14 cellular contexts compared by ENCODE assay signal in the genomic region with DNA sequence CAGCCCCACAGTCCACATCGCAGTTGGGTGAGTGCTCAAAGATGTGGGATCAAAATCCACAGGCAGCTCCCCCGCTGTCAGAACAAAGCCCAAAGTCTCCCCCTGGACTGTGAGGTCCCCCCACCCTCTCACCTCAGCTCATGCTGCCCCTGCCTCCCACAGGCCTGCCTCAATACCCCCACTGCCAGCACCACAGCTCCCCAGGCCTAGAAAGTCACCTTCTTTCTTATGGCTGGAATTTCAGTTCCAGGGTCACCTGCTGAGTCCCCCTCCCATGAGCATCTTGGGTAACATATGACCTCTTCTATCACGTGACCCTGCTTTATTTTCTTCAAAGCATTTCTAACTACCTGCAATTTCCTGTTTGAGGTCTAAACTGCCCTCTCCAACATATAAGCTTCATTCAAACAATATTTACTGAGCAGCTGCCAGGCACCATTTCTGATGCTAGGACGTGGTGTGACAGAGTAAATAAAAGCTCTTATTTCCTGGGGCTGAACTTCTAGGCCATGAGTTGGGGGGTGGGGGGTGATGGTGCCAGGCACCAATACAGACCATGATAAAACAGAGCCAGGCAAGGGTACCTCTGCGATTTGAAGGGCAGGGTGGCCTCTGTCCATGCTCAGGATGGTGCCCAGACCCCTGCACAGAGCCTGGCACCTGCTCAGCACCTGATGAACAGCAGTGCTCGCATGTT. TPM values are rescaled to one million over a fixed set of nuclear protein-coding genes. Genes with fewer than 3 reads are reported as not detected.
DNase-seq lines count a peak whose midpoint lies in the region; ATAC-seq, FAIRE-seq and TF ChIP-seq lines count a peak whose summit lies in the region.
"Had no signal": no experiment of that assay in that cellular context is flagged by ENCODE, and none has a peak within 500 bp of the region (broad histone marks: within the 10 kb centered on the region; RNA-seq: fewer than 3 reads in every experiment).

No MANE protein-coding gene starts in this region.

- no peak for TF ChIP-seq RAD21 in GM12878 (IDR thresholded peaks at IDR 0.05; ENCODE audit: insufficient read depth, low read depth, low read length)

- no peak overlapping the region for H3K27ac ChIP-seq in GM12878 (ENCODE audit: control insufficient read depth, insufficient read depth)
- no peak overlapping the region for H3K27ac ChIP-seq in naive thymus-derived CD4-positive, alpha-beta T cell (ENCODE audit: low read depth, low read length)
- H3K27ac ChIP-seq: brain microvascular endothelial cell had no signal

- 87% methylated on average over 6 of the region's 6 CpGs for WGBS in GM12878 (ENCODE audit: insufficient coverage, insufficient replicate concordance, low lambda C conversion rate, missing lambda C conversion rate)

- H3K4me2 ChIP-seq in GM12878 (ENCODE audit: control insufficient read depth, insufficient read depth), result no peak overlapping the region

- no peak for ATAC-seq in stimulated activated naive CD8-positive, alpha-beta T cell treated with anti-CD3 and anti-CD28 coated beads, Interleukin-15, amount 100 ng/mL, for 72 hours
- ATAC-seq in stimulated activated naive CD8-positive, alpha-beta T cell treated with anti-CD3 and anti-CD28 coated beads, Interleukin-15, Interleukin-2, amounts not matched to agents 100 U/mL and 50 U/mL, for 24 hours, result no peak
- ATAC-seq in GM12878 (no peak), GM18868 (IDR thresholded peaks at IDR 0.05; ENCODE audit: unreplicated experiment) (no peak)
- ATAC-seq in naive thymus-derived CD4-positive, alpha-beta T cell, result no peak

- no peak for DNase-seq in stimulated activated naive CD8-positive, alpha-beta T cell treated with anti-CD3 and anti-CD28 coated beads, Interleukin-15, amount 100 ng/mL, for 72 hours
- DNase-seq in stimulated activated naive CD8-positive, alpha-beta T cell treated with anti-CD3 and anti-CD28 coated beads, Interleukin-15, Interleukin-2, amounts not matched to agents 100 U/mL and 50 U/mL, for 24 hours, result no peak
- peak; percentile 93 for DNase-seq in NCI-H2107 treated with DMSO at 0.1 percent for 48 hours (lab: John Stamatoyannopoulos, UW; ENCODE audit: unreplicated experiment)
- DNase-seq in GM12878 (ENCODE audit: low read depth, low spot score), result no peak
- no peak for DNase-seq in naive thymus-derived CD4-positive, alpha-beta T cell
- DNase-seq in MV-4-11 (lab: John Stamatoyannopoulos, UW), result no peak
- no peak for DNase-seq in AG08395 (ENCODE audit: low spot score)
- DNase-seq: brain microvascular endothelial cell, C1 segment of cervical spinal cord, NCI-H1694, RPMI8226 had no signal

- H3K4me3 Mint-ChIP-seq in stimulated activated naive CD8-positive, alpha-beta T cell treated with anti-CD3 and anti-CD28 coated beads, Interleukin-15, amount 100 ng/mL, for 72 hours, result no peak overlapping the region
- H3K4me3 Mint-ChIP-seq in naive thymus-derived CD4-positive, alpha-beta T cell, result no peak overlapping the region

- intact Hi-C loops in GM12878 (cut with micrococcal nuclease; ENCODE audit: unreplicated experiment), result no loop called here
- intact Hi-C loops in naive thymus-derived CD4-positive, alpha-beta T cell (cut with micrococcal nuclease), result no loop called here

- peaks cover 0 to 4% of the 10 kb centered on the region in 2 experiments; a peak in 3 of 4 replicates for H3K36me3 ChIP-seq in GM12878 (ENCODE audit: control insufficient read depth in 2 of 2, insufficient read depth in 2 of 2, low read length in 1 of 2)
- peaks cover 0 to 29% (median 0%) of the 10 kb centered on the region in 3 experiments for H3K36me3 ChIP-seq in naive thymus-derived CD4-positive, alpha-beta T cell (ENCODE audit: control insufficient read depth in 2 of 3, insufficient read depth in 3 of 3, low read length in 3 of 3)

- in situ Hi-C loops in GM12878 (cut with MboI), result no loop called here

- FAIRE-seq in GM12878 (lab: Jason Lieb, UNC), result no peak

- no peaks in the 10 kb centered on the region for H4K20me1 ChIP-seq in GM12878 (ENCODE audit: control insufficient read depth, insufficient read depth)

- no peaks in the 10 kb centered on the region for H3K27me3 ChIP-seq in GM12878 (replicated peaks in 1 of 2; ENCODE audit: control insufficient read depth in 2 of 2, insufficient read depth in 2 of 2, low read length in 1 of 2)
- no peaks in the 10 kb centered on the region for H3K27me3 ChIP-seq in naive thymus-derived CD4-positive, alpha-beta T cell (ENCODE audit: control insufficient read depth in 2 of 2, insufficient read depth in 2 of 2, low read length in 2 of 2)
- H3K27me3 ChIP-seq: brain microvascular endothelial cell had no signal

- H2AFZ ChIP-seq in GM12878 (ENCODE audit: control insufficient read depth, low read depth, low read length), result no peak overlapping the region

- SMC1A ChIA-PET in GM12878 (lab: Charles Lee; ENCODE audit: uncharacterized antibody, unreplicated experiment), result no interaction called here

- H3K79me2 ChIP-seq in GM12878 (ENCODE audit: control insufficient read depth, insufficient read depth, low read length), result no peaks in the 10 kb centered on the region

- POLR2A ChIA-PET in GM12878 (lab: Charles Lee), result interaction anchor here (0.5 to 0.7 kb wide), 5 partner anchors 12 to 97 kb away, joined by 3 to 4 read pairs (median 4); no protein-coding TSS in a partner anchor
- POLR2A ChIA-PET in naive thymus-derived CD4-positive, alpha-beta T cell (lab: Charles Lee), result interaction anchor here (1.4 kb wide), 1 partner anchor 12 kb away, joined by 3 read pairs; no protein-coding TSS in a partner anchor

- H3K36me3 Mint-ChIP-seq in naive thymus-derived CD4-positive, alpha-beta T cell, result peaks cover 0 to 19% (median 6%) of the 10 kb centered on the region in 5 donors

- H3K9ac ChIP-seq in GM12878 (ENCODE audit: control insufficient read depth, insufficient read depth, low read length), result no peak overlapping the region

- H3K9me3 Mint-ChIP-seq in stimulated activated naive CD8-positive, alpha-beta T cell treated with anti-CD3 and anti-CD28 coated beads, Interleukin-15, amount 100 ng/mL, for 72 hours, result no peaks in the 10 kb centered on the region
- peaks cover 0 to 4% (median 0%) of the 10 kb centered on the region in 11 donors for H3K9me3 Mint-ChIP-seq in naive thymus-derived CD4-positive, alpha-beta T cell

- no peak overlapping the region for H3K4me3 ChIP-seq in GM12878
- H3K4me3 ChIP-seq in naive thymus-derived CD4-positive, alpha-beta T cell (ENCODE audit: low read length), result no peak overlapping the region

- no peaks in the 10 kb centered on the region for H3K9me3 ChIP-seq in GM12878 (replicated peaks; ENCODE audit: control insufficient read depth, insufficient read depth, low read length)
- H3K9me3 ChIP-seq in naive thymus-derived CD4-positive, alpha-beta T cell (ENCODE audit: control insufficient read depth in 2 of 3, low read length in 3 of 3), result no peaks in the 10 kb centered on the region

- H3K27ac Mint-ChIP-seq in stimulated activated naive CD8-positive, alpha-beta T cell treated with anti-CD3 and anti-CD28 coated beads, Interleukin-15, amount 100 ng/mL, for 72 hours, result peak overlapping the region; percentile 65 to 76
- H3K27ac Mint-ChIP-seq in naive thymus-derived CD4-positive, alpha-beta T cell, result peak overlapping the region in 2 of 9 donors; percentile 18 to 83

- peaks cover 14% of the 10 kb centered on the region for H3K4me1 Mint-ChIP-seq in stimulated activated naive CD8-positive, alpha-beta T cell treated with anti-CD3 and anti-CD28 coated beads, Interleukin-15, amount 100 ng/mL, for 72 hours
- peaks cover 5 to 14% (median 12%) of the 10 kb centered on the region in 7 donors for H3K4me1 Mint-ChIP-seq in naive thymus-derived CD4-positive, alpha-beta T cell

- H3K4me1 ChIP-seq in GM12878 (ENCODE audit: control insufficient read depth, insufficient read depth, low read length), result no peaks in the 10 kb centered on the region
- peaks cover 0 to 5% of the 10 kb centered on the region in 2 donors for H3K4me1 ChIP-seq in naive thymus-derived CD4-positive, alpha-beta T cell (ENCODE audit: control insufficient read depth in 2 of 2, insufficient read depth in 2 of 2, low read length in 2 of 2)

- CTCF ChIA-PET in GM12878 (lab: Yijun Ruan, JAX), result interaction anchor here (0.8 to 2.6 kb wide), 6 partner anchors 11 to 223 kb away, joined by 3 to 16 read pairs (median 4); a partner anchor contains a TSS
- CTCF ChIA-PET in naive thymus-derived CD4-positive, alpha-beta T cell (lab: Charles Lee), result interaction anchor here (0.6 to 1.1 kb wide), 3 partner anchors 11 to 1100 kb away, joined by 3 to 5 read pairs (median 3); a partner anchor contains a TSS

- no peak for TF ChIP-seq POLR2A in GM12878 (IDR thresholded peaks at IDR 0.05; ENCODE audit: low read depth, low read length)

- no TSS peak for BruUV-seq in GM12878 (replicated peaks; lab: Mats Ljungman, UMichigan)

- H3K27me3 Mint-ChIP-seq in stimulated activated naive CD8-positive, alpha-beta T cell treated with anti-CD3 and anti-CD28 coated beads, Interleukin-15, amount 100 ng/mL, for 72 hours, result no peaks in the 10 kb centered on the region
- H3K27me3 Mint-ChIP-seq in naive thymus-derived CD4-positive, alpha-beta T cell, result no peaks in the 10 kb centered on the region

- RAD21 ChIA-PET in GM12878 (lab: Charles Lee; ENCODE audit: unreplicated experiment), result no interaction called here

- no peak for TF ChIP-seq CTCF in GM12878 (IDR thresholded peaks at IDR 0.05 in 2 of 3, conservative IDR thresholded peaks at IDR 0.05 in 1 of 3; ENCODE audit: control insufficient read depth in 2 of 3, extremely low read depth in 1 of 3, insufficient read depth in 1 of 3, low read depth in 3 of 3, low read length in 3 of 3)

- no peak for TF ChIP-seq EP300 in GM12878 (IDR thresholded peaks at IDR 0.05; ENCODE audit: borderline replicate concordance in 1 of 2, control insufficient read depth in 1 of 2, low read depth in 2 of 2, low read length in 2 of 2)

RNA-seq across cellular contexts. Expression of a gene that starts 2.4 kb away (rescaled TPM):
- total RNA-seq in GM12878 (2013; cell fraction: nucleolus; rRNA removed), result not detected in 2 replicates
- total RNA-seq in GM12878 (2014; rRNA removed), result not detected in 2 replicates
- total RNA-seq in GM12878 (2014; rRNA removed; fragmentation: Illumina TruSeq; extraction: Trizol), result not detected in 2 replicates
- not detected in 2 replicates for total RNA-seq in GM12878 (2021)
- not detected for polyA plus RNA-seq in GM12878 (2011; ENCODE audit: low read depth)
- polyA plus RNA-seq in GM12878 (2011; rRNA removed), result not detected in 2 replicates
- not detected in 2 replicates for polyA plus RNA-seq in GM12878 (2011; cell fraction: cytosol; rRNA removed)
- polyA plus RNA-seq in GM12878 (2011; cell fraction: nucleus; rRNA removed), result 0.70 and 0.76 TPM in 2 replicates
- polyA plus RNA-seq in GM12878 (2012), result not detected in 2 replicates
- polyA plus RNA-seq in GM12878 (2014; fragmentation: Illumina TruSeq; extraction: Trizol), result not detected in 2 replicates
- not detected for polyA plus RNA-seq in GM12878 (2014; fragmentation: Nextera tagmentation; extraction: Ambion mirVana)
- not detected in 2 replicates for polyA plus RNA-seq in GM12878 (2014; rRNA removed)
- polyA plus RNA-seq in GM12878 (2016; fragmentation: Nextera tagmentation; extraction: Ambion mirVana), result not detected
- not detected in 2 replicates for polyA minus RNA-seq in GM12878 (2011; rRNA and poly(A)+ RNA removed)
- polyA minus RNA-seq in GM12878 (2011; cell fraction: cytosol; rRNA and poly(A)+ RNA removed), result not detected in 2 replicates
- not detected in 2 replicates for polyA minus RNA-seq in GM12878 (2011; cell fraction: nucleus; rRNA and poly(A)+ RNA removed)
- total RNA-seq in naive thymus-derived CD4-positive, alpha-beta T cell, result not detected
- polyA plus RNA-seq in naive thymus-derived CD4-positive, alpha-beta T cell, result not detected
- total RNA-seq: liver, omental fat pad had no signal
- polyA plus RNA-seq: liver had no signal

RNA-seq across cellular contexts. Expression of a gene that starts 11.3 kb away (rescaled TPM):
- 57.6 and 65.8 TPM in 2 replicates for total RNA-seq in GM12878 (2013; cell fraction: nucleolus; rRNA removed)
- 17.1 and 17.8 TPM in 2 replicates for total RNA-seq in GM12878 (2014; rRNA removed)
- 7.2 and 7.8 TPM in 2 replicates for total RNA-seq in GM12878 (2014; rRNA removed; fragmentation: Illumina TruSeq; extraction: Trizol)
- 18.8 and 24.9 TPM in 2 replicates for total RNA-seq in GM12878 (2021)
- 27.7 TPM for polyA plus RNA-seq in GM12878 (2011; ENCODE audit: low read depth)
- 10.5 and 16.5 TPM in 2 replicates for polyA plus RNA-seq in GM12878 (2011; rRNA removed)
- 22.3 and 25.6 TPM in 2 replicates for polyA plus RNA-seq in GM12878 (2011; cell fraction: cytosol; rRNA removed)
- polyA plus RNA-seq in GM12878 (2011; cell fraction: nucleus; rRNA removed), result 366 and 387 TPM in 2 replicates
- 18.0 and 22.4 TPM in 2 replicates for polyA plus RNA-seq in GM12878 (2012)
- 8.9 and 11.9 TPM in 2 replicates for polyA plus RNA-seq in GM12878 (2014; fragmentation: Illumina TruSeq; extraction: Trizol)
- polyA plus RNA-seq in GM12878 (2014; fragmentation: Nextera tagmentation; extraction: Ambion mirVana), result 1 to 10 TPM; 2.1 to 2.9 TPM
- polyA plus RNA-seq in GM12878 (2014; rRNA removed), result 20.6 and 22.5 TPM in 2 replicates
- polyA plus RNA-seq in GM12878 (2016; fragmentation: Nextera tagmentation; extraction: Ambion mirVana), result 10 to 100 TPM; 11.2 to 14.7 TPM
- 21.0 and 31.1 TPM in 2 replicates for polyA minus RNA-seq in GM12878 (2011; rRNA and poly(A)+ RNA removed)
- polyA minus RNA-seq in GM12878 (2011; cell fraction: cytosol; rRNA and poly(A)+ RNA removed), result 8.4 and 9.1 TPM in 2 replicates
- 69.9 and 92.4 TPM in 2 replicates for polyA minus RNA-seq in GM12878 (2011; cell fraction: nucleus; rRNA and poly(A)+ RNA removed)
- total RNA-seq in naive thymus-derived CD4-positive, alpha-beta T cell, result 10 to 100 TPM; 15.1 to 37.6 (median 31.2) TPM
- 1 to 10 TPM; 3.5 to 3.7 TPM for polyA plus RNA-seq in naive thymus-derived CD4-positive, alpha-beta T cell

RNA-seq across cellular contexts. Expression of a gene that starts 14.6 kb away (rescaled TPM):
- total RNA-seq in GM12878 (2013; cell fraction: nucleolus; rRNA removed), result 116 and 131 TPM in 2 replicates
- 220 and 233 TPM in 2 replicates for total RNA-seq in GM12878 (2014; rRNA removed)
- total RNA-seq in GM12878 (2014; rRNA removed; fragmentation: Illumina TruSeq; extraction: Trizol), result 210 and 214 TPM in 2 replicates
- total RNA-seq in GM12878 (2021), result 254 and 259 TPM in 2 replicates
- polyA plus RNA-seq in GM12878 (2011; ENCODE audit: low read depth), result 161 TPM
- 274 and 426 TPM in 2 replicates for polyA plus RNA-seq in GM12878 (2011; rRNA removed)
- polyA plus RNA-seq in GM12878 (2011; cell fraction: cytosol; rRNA removed), result 735 and 759 TPM in 2 replicates
- polyA plus RNA-seq in GM12878 (2011; cell fraction: nucleus; rRNA removed), result 689 and 765 TPM in 2 replicates
- polyA plus RNA-seq in GM12878 (2012), result 161 and 177 TPM in 2 replicates
- 161 and 223 TPM in 2 replicates for polyA plus RNA-seq in GM12878 (2014; fragmentation: Illumina TruSeq; extraction: Trizol)
- 100 to 1,000 TPM; 116 to 188 TPM for polyA plus RNA-seq in GM12878 (2014; fragmentation: Nextera tagmentation; extraction: Ambion mirVana)
- polyA plus RNA-seq in GM12878 (2014; rRNA removed), result 197 and 221 TPM in 2 replicates
- 100 to 1,000 TPM; 374 to 394 TPM for polyA plus RNA-seq in GM12878 (2016; fragmentation: Nextera tagmentation; extraction: Ambion mirVana)
- polyA minus RNA-seq in GM12878 (2011; rRNA and poly(A)+ RNA removed), result 768 and 828 TPM in 2 replicates
- polyA minus RNA-seq in GM12878 (2011; cell fraction: cytosol; rRNA and poly(A)+ RNA removed), result 156 and 188 TPM in 2 replicates
- polyA minus RNA-seq in GM12878 (2011; cell fraction: nucleus; rRNA and poly(A)+ RNA removed), result 135 and 197 TPM in 2 replicates
- total RNA-seq in naive thymus-derived CD4-positive, alpha-beta T cell, result 100 to 1,000 TPM in 2 of 5 experiments, 10 to 100 TPM in 3; 77.3 to 156 (median 91.7) TPM
- 100 to 1,000 TPM; 151 to 164 TPM for polyA plus RNA-seq in naive thymus-derived CD4-positive, alpha-beta T cell

RNA-seq across cellular contexts. Expression of a gene that starts 28.9 kb away (rescaled TPM):
- total RNA-seq in GM12878 (2013; cell fraction: nucleolus; rRNA removed), result 11.1 and 12.5 TPM in 2 replicates
- total RNA-seq in GM12878 (2014; rRNA removed) (0.11 and 0.23 TPM in 2 replicates), GM12878 (2014; rRNA removed; fragmentation: Illumina TruSeq; extraction: Trizol) (0.28 and 0.31 TPM in 2 replicates), GM12878 (2021) (0.64 and 1.9 TPM in 2 replicates)
- 1.5 TPM for polyA plus RNA-seq in GM12878 (2011; ENCODE audit: low read depth)
- polyA plus RNA-seq in GM12878 (2011; rRNA removed) (0.32 and 1.4 TPM in 2 replicates), GM12878 (2014; fragmentation: Illumina TruSeq; extraction: Trizol) (0.24 TPM in 1 of 2 replicates, not detected in the other), GM12878 (2014; fragmentation: Nextera tagmentation; extraction: Ambion mirVana) (under 1 TPM in 1 of 2 experiments, not detected in 1; 0.24 TPM), GM12878 (2014; rRNA removed) (1.0 and 1.3 TPM in 2 replicates), GM12878 (2016; fragmentation: Nextera tagmentation; extraction: Ambion mirVana) (under 1 TPM; 0.01 to 0.29 TPM)
- polyA plus RNA-seq in GM12878 (2011; cell fraction: cytosol; rRNA removed), result 0.70 and 1.2 TPM in 2 replicates
- 29.9 and 33.4 TPM in 2 replicates for polyA plus RNA-seq in GM12878 (2011; cell fraction: nucleus; rRNA removed)
- 5.4 and 6.8 TPM in 2 replicates for polyA plus RNA-seq in GM12878 (2012)
- polyA minus RNA-seq in GM12878 (2011; rRNA and poly(A)+ RNA removed), result 0.41 and 0.44 TPM in 2 replicates
- 0.67 and 1.5 TPM in 2 replicates for polyA minus RNA-seq in GM12878 (2011; cell fraction: cytosol; rRNA and poly(A)+ RNA removed)
- polyA minus RNA-seq in GM12878 (2011; cell fraction: nucleus; rRNA and poly(A)+ RNA removed), result 2.4 and 3.3 TPM in 2 replicates
- 1 to 10 TPM in 3 of 5 experiments, under 1 TPM in 2; 0.71 to 3.4 (median 1.2) TPM for total RNA-seq in naive thymus-derived CD4-positive, alpha-beta T cell
- not detected for polyA plus RNA-seq in naive thymus-derived CD4-positive, alpha-beta T cell

RNA-seq across cellular contexts. Expression of a gene that starts 38.7 kb away (rescaled TPM):
- total RNA-seq in GM12878 (2013; cell fraction: nucleolus; rRNA removed), result 5.4 and 7.9 TPM in 2 replicates
- 0.82 and 0.96 TPM in 2 replicates for total RNA-seq in GM12878 (2014; rRNA removed)
- 0.37 and 0.58 TPM in 2 replicates for total RNA-seq in GM12878 (2014; rRNA removed; fragmentation: Illumina TruSeq; extraction: Trizol)
- 1.6 TPM in 2 replicates for total RNA-seq in GM12878 (2021)
- polyA plus RNA-seq in GM12878 (2011; ENCODE audit: low read depth), result 0.31 TPM
- polyA plus RNA-seq in GM12878 (2011; rRNA removed), result 0.65 and 1.1 TPM in 2 replicates
- polyA plus RNA-seq in GM12878 (2011; cell fraction: cytosol; rRNA removed), result 1.9 and 2.3 TPM in 2 replicates
- polyA plus RNA-seq in GM12878 (2011; cell fraction: nucleus; rRNA removed), result 12.5 and 14.4 TPM in 2 replicates
- polyA plus RNA-seq in GM12878 (2012), result 0.61 and 0.76 TPM in 2 replicates
- 0.48 and 0.56 TPM in 2 replicates for polyA plus RNA-seq in GM12878 (2014; fragmentation: Illumina TruSeq; extraction: Trizol)
- polyA plus RNA-seq in GM12878 (2014; fragmentation: Nextera tagmentation; extraction: Ambion mirVana), result under 1 TPM; 0.08 to 0.18 TPM
- 1.2 and 1.6 TPM in 2 replicates for polyA plus RNA-seq in GM12878 (2014; rRNA removed)
- under 1 TPM; 0.34 to 0.35 TPM for polyA plus RNA-seq in GM12878 (2016; fragmentation: Nextera tagmentation; extraction: Ambion mirVana)
- polyA minus RNA-seq in GM12878 (2011; rRNA and poly(A)+ RNA removed), result 3.7 and 4.9 TPM in 2 replicates
- 2.1 and 2.3 TPM in 2 replicates for polyA minus RNA-seq in GM12878 (2011; cell fraction: cytosol; rRNA and poly(A)+ RNA removed)
- polyA minus RNA-seq in GM12878 (2011; cell fraction: nucleus; rRNA and poly(A)+ RNA removed), result 5.9 and 8.3 TPM in 2 replicates
- 1 to 10 TPM; 2.9 to 8.7 (median 4.2) TPM for total RNA-seq in naive thymus-derived CD4-positive, alpha-beta T cell
- polyA plus RNA-seq in naive thymus-derived CD4-positive, alpha-beta T cell, result under 1 TPM; 0.17 to 0.69 TPM
